ENCODE assay signal across 26 cellular contexts in the genomic region with DNA sequence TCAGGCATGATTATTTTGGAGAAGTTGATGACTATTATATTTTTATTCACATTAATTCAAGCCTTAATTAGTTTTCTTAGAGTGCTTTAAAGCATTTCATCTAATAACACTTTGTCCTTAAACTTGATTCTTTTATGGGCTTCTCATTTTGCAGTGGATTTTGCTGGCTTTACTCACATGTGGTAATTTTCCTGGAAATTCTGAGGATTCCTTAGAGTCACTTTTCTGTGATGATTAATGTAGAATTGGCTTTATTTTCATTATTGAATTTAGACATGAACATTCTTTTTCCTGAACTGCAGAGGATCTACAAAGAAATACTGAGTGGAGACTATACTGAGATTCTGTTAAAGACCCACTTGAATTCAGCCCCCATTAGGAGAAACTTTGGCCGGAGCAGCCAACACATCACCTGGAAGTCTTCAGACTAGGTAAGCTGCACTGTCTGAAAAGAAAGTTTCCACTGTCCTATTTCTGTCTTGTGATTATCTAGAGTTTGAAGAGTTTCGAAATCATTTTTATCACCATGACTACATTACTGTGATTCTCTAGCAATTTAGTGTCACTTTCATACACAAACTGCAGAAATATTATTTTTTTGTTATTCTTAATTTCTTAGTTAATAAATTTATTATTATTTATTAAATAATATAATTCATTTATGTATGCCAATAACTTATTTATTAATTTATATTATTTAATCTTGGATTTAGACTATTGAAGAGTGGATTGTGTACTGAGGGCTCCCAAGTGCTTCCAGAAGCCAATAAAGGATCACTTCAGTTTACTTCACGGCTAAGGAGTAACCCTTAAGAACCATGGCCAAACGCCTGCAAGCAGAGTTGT. TPM values are rescaled to one million over a fixed set of nuclear protein-coding genes. Genes with fewer than 3 reads are reported as not detected.
"Had no signal": no experiment of that assay in that cellular context is flagged by ENCODE, and none has a peak within 500 bp of the region (broad histone marks: within the 10 kb centered on the region; RNA-seq: fewer than 3 reads in every experiment).

No MANE protein-coding gene starts in this region.

- H3K27me3 ChIP-seq: brain microvascular endothelial cell, esophagus squamous epithelium, gastrocnemius medialis, hepatocyte, testis, transverse colon had no signal

- H3K4me3 ChIP-seq: esophagus squamous epithelium, gastrocnemius medialis, hepatocyte, testis, transverse colon had no signal

- H3K36me3 Mint-ChIP-seq: activated naive CD4-positive, alpha-beta T cell treated with anti-CD3 and anti-CD28 coated beads, Interleukin-2, amount 50 U/mL, for 24 hours; naive B cell had no signal

- H3K27ac Mint-ChIP-seq: activated CD8-positive, alpha-beta T cell treated with anti-CD3 and anti-CD28 coated beads for 36 hours; activated naive CD4-positive, alpha-beta T cell treated with anti-CD3 and anti-CD28 coated beads, Interleukin-2, amount 50 U/mL, for 24 hours; activated naive CD8-positive, alpha-beta T cell treated with anti-CD3 and anti-CD28 coated beads, Interleukin-2, amount 50 U/mL, for 24 hours; activated T-helper 17 cell treated with anti-CD3 and anti-CD28 coated beads, Interleukin-2, amount 50 U/mL, for 72 hours; endodermal cell; naive B cell; T-helper 1 cell treated with Interleukin-12 subunit alpha and Interleukin-12 subunit beta and Interleukin-4 antibody, amounts not matched to agents 30 μg/mL and 1 μg/mL, for 36 hours had no signal

- H2AFZ ChIP-seq: hepatocyte had no signal

- H3K4me1 Mint-ChIP-seq: activated naive CD4-positive, alpha-beta T cell treated with anti-CD3 and anti-CD28 coated beads, Interleukin-2, amount 50 U/mL, for 24 hours; activated naive CD8-positive, alpha-beta T cell treated with anti-CD3 and anti-CD28 coated beads, Interleukin-2, amount 50 U/mL, for 24 hours; activated T-helper 17 cell treated with anti-CD3 and anti-CD28 coated beads, Interleukin-2, amount 50 U/mL, for 72 hours; endodermal cell; naive B cell; neural crest cell had no signal

- H3K9me3 Mint-ChIP-seq: activated CD8-positive, alpha-beta T cell treated with anti-CD3 and anti-CD28 coated beads for 36 hours; activated naive CD4-positive, alpha-beta T cell treated with anti-CD3 and anti-CD28 coated beads, Interleukin-2, amount 50 U/mL, for 24 hours; activated naive CD8-positive, alpha-beta T cell treated with anti-CD3 and anti-CD28 coated beads, Interleukin-2, amount 50 U/mL, for 24 hours; activated T-cell treated with anti-CD3 and anti-CD28 coated beads, Interleukin-2, amount 50 U/mL, for 4 hours; activated T-helper 17 cell treated with anti-CD3 and anti-CD28 coated beads, Interleukin-2, amount 50 U/mL, for 72 hours; endodermal cell; naive B cell; T-helper 1 cell treated with Interleukin-12 subunit alpha and Interleukin-12 subunit beta and Interleukin-4 antibody, amounts not matched to agents 30 μg/mL and 1 μg/mL, for 36 hours had no signal

- H3K4me2 ChIP-seq: hepatocyte had no signal

- H3K4me3 Mint-ChIP-seq: activated CD8-positive, alpha-beta T cell treated with anti-CD3 and anti-CD28 coated beads for 36 hours; activated naive CD4-positive, alpha-beta T cell treated with anti-CD3 and anti-CD28 coated beads, Interleukin-2, amount 50 U/mL, for 24 hours; activated naive CD8-positive, alpha-beta T cell treated with anti-CD3 and anti-CD28 coated beads, Interleukin-2, amount 50 U/mL, for 24 hours; activated T-cell treated with anti-CD3 and anti-CD28 coated beads, Interleukin-2, amount 50 U/mL, for 4 hours; activated T-helper 17 cell treated with anti-CD3 and anti-CD28 coated beads, Interleukin-2, amount 50 U/mL, for 72 hours; endodermal cell; naive B cell; neural crest cell; T-helper 1 cell treated with Interleukin-12 subunit alpha and Interleukin-12 subunit beta and Interleukin-4 antibody, amounts not matched to agents 30 μg/mL and 1 μg/mL, for 36 hours had no signal

- DNase-seq: activated CD4-positive, alpha-beta T cell treated with anti-CD3 and anti-CD28 coated beads, Interleukin-2, amount 50 U/mL, for 1 hour; activated CD8-positive, alpha-beta T cell treated with anti-CD3 and anti-CD28 coated beads for 36 hours; activated naive CD8-positive, alpha-beta T cell treated with anti-CD3 and anti-CD28 coated beads, Interleukin-2, amount 50 U/mL, for 24 hours; activated T-cell treated with anti-CD3 and anti-CD28 coated beads, Interleukin-2, amount 50 U/mL, for 4 hours; brain microvascular endothelial cell; caudate nucleus; endodermal cell; esophagus squamous epithelium; gastrocnemius medialis; islet precursor cell; left cardiac atrium; mammary epithelial cell; naive B cell; nucleus accumbens; stimulated activated CD4-positive, alpha-beta T cell treated with anti-CD3 and anti-CD28 coated beads, Interleukin-2, amount 100 ng/mL, for 48 hours; stimulated activated naive CD8-positive, alpha-beta T cell treated with anti-CD3 and anti-CD28 coated beads, Interleukin-15, Interleukin-2, amounts not matched to agents 100 U/mL and 50 U/mL, for 24 hours; SW 1271; testis; transverse colon had no signal

- H3K4me1 ChIP-seq: esophagus squamous epithelium, gastrocnemius medialis, testis, transverse colon had no signal

- H3K9me3 ChIP-seq: esophagus squamous epithelium, gastrocnemius medialis, testis, transverse colon had no signal

- H3K79me2 ChIP-seq: hepatocyte had no signal

- H3K36me3 ChIP-seq: brain microvascular endothelial cell, esophagus squamous epithelium, gastrocnemius medialis, transverse colon had no signal

- H3K27ac ChIP-seq: brain microvascular endothelial cell, esophagus squamous epithelium, gastrocnemius medialis, hepatocyte, testis, transverse colon had no signal

RNA-seq across cellular contexts. Expression of gene RFPL4B, which starts 2.0 kb away (rescaled TPM):
- total RNA-seq: activated CD8-positive, alpha-beta T cell treated with anti-CD3 and anti-CD28 coated beads for 36 hours; activated T-cell treated with anti-CD3 and anti-CD28 coated beads, Interleukin-2, amount 50 U/mL, for 4 hours; activated T-helper 17 cell treated with anti-CD3 and anti-CD28 coated beads, Interleukin-2, amount 50 U/mL, for 72 hours; endodermal cell; esophagus squamous epithelium; gastrocnemius medialis; hepatocyte; left cardiac atrium; liver; mammary epithelial cell; neural crest cell; transverse colon had no signal
- polyA plus RNA-seq: hepatocyte, liver, mammary epithelial cell, urinary bladder had no signal
